In genomic region chr1:182615468-182616129, GRCh38 we compare ENCODE assay signal across 8 cellular contexts. TPM values are rescaled to one million over a fixed set of nuclear protein-coding genes. Genes with fewer than 3 reads are reported as not detected.
DNase-seq lines count a peak whose midpoint lies in the region; ATAC-seq, FAIRE-seq and TF ChIP-seq lines count a peak whose summit lies in the region.

No MANE protein-coding gene starts in this region.

- TF ChIP-seq CTCF in breast epithelium (IDR thresholded peaks at IDR 0.05), result no peak
- TF ChIP-seq CTCF in kidney (IDR thresholded peaks at IDR 0.05; ENCODE audit: borderline replicate concordance, extremely low read depth, insufficient read depth), result no peak

- H3K4me3 ChIP-seq in breast epithelium, result peak overlapping the region; percentile 32 to 81 (median 57)
- peak overlapping the region; percentile 42 to 50 for H3K4me3 ChIP-seq in kidney (ENCODE audit: low read length in 2 of 2)

- DNase-seq in C1 segment of cervical spinal cord (lab: John Stamatoyannopoulos, UW) (peak in 9 of 14 donors; percentile 39 to 77 (median 55)), SIG-M5 (lab: John Stamatoyannopoulos, UW) (peak; percentile 68), breast epithelium (ENCODE audit: low spot score in 2 of 2) (peak in 1 of 2 donors; percentile 55), kidney (peak; percentile 84), GM19238 (ENCODE audit: insufficient read length, low spot score) (no peak)
- peak; percentile 48 to 59 for DNase-seq in stimulated activated CD8-positive, alpha-beta memory T cell treated with anti-CD3 and anti-CD28 coated beads, Interleukin-15, amount 100 ng/mL, for 48 hours (ENCODE audit: low read depth in 2 of 2)

- no peaks in the 10 kb centered on the region for H3K9me3 ChIP-seq in breast epithelium
- no peaks in the 10 kb centered on the region for H3K9me3 ChIP-seq in kidney (ENCODE audit: control insufficient read depth in 1 of 2, low read length in 2 of 2)

- TF ChIP-seq POLR2A in breast epithelium (IDR thresholded peaks at IDR 0.05), result no peak

- peaks cover 3 to 7% of the 10 kb centered on the region in 2 donors for H3K4me1 ChIP-seq in breast epithelium
- H3K4me1 ChIP-seq in kidney (ENCODE audit: control insufficient read depth in 1 of 2, insufficient read depth in 1 of 2, low read depth in 1 of 2, low read length in 2 of 2), result peaks cover 0 to 10% of the 10 kb centered on the region in 2 donors

- FAIRE-seq in kidney (lab: Jason Lieb, UNC), result no peak

- no peaks in the 10 kb centered on the region for H3K36me3 ChIP-seq in breast epithelium
- no peaks in the 10 kb centered on the region for H3K36me3 ChIP-seq in kidney (ENCODE audit: control insufficient read depth in 1 of 2, insufficient read depth in 2 of 2, low read length in 2 of 2)

- no peaks in the 10 kb centered on the region for H3K27me3 ChIP-seq in breast epithelium

- H3K27ac ChIP-seq in breast epithelium, result peak overlapping the region; percentile 88 to 98
- H3K27ac ChIP-seq in kidney (ENCODE audit: low read depth in 2 of 2, low read length in 2 of 2), result peak overlapping the region; percentile 85 to 87

- intact Hi-C loops in breast epithelium (cut with DNase I; ENCODE audit: low total_unique reads), result no loop called here
- intact Hi-C loops in kidney (cut with DNase I), result no loop called here

- ATAC-seq in GM19043 (IDR thresholded peaks at IDR 0.05; ENCODE audit: low read depth, unreplicated experiment) (peak; percentile 14), HG03378 (IDR thresholded peaks at IDR 0.05; ENCODE audit: unreplicated experiment) (peak; percentile 17)

- H3K9ac ChIP-seq in kidney (ENCODE audit: low read length in 2 of 2), result peak overlapping the region; percentile 22 to 56

RNA-seq across cellular contexts. Expression of gene RGS16, which starts 11.4 kb away (rescaled TPM):
- 1 to 10 TPM; 1.3 to 6.3 (median 2.3) TPM for total RNA-seq in breast epithelium
- total RNA-seq in kidney, result 4.2 TPM
- polyA plus RNA-seq in kidney (ENCODE audit: insufficient read depth, low read depth, low replicate concordance), result 7.7 TPM

RNA-seq across cellular contexts. Expression of gene RNASEL, which starts 26.5 kb away (rescaled TPM):
- total RNA-seq in breast epithelium (10 to 100 TPM; 10.7 to 14.8 (median 10.8) TPM), kidney (12.1 TPM)
- polyA plus RNA-seq in kidney (ENCODE audit: insufficient read depth, low read depth, low replicate concordance), result 6.0 TPM
